21 cellular contexts compared by ENCODE assay signal in genomic region chr19:34794289-34794960, GRCh38.
"Had no signal": no experiment of that assay in that cellular context is flagged by ENCODE, and none has a peak within 500 bp of the region (broad histone marks: within the 10 kb centered on the region; RNA-seq: fewer than 3 reads in every experiment).

No MANE protein-coding gene starts in this region.

- DNase-seq: activated CD4-positive, alpha-beta T cell treated with anti-CD3 and anti-CD28 coated beads for 48 hours; activated CD4-positive, CD25-positive, alpha-beta regulatory T cell; activated CD8-positive, alpha-beta memory T cell treated with anti-CD3 and anti-CD28 coated beads, Interleukin-2, amount 50 U/mL, for 4 hours; activated effector memory CD4-positive, alpha-beta T cell treated with Interleukin-2 at 50 U/mL for 16 hours; activated T-cell treated with anti-CD3 and anti-CD28 coated beads, Interleukin-2, amount 50 U/mL, for 4 hours; adrenal gland; dermis blood vessel endothelial cell; hypothalamus; lower lobe of right lung; nephron progenitor cell; occipital lobe; stimulated activated CD4-positive, alpha-beta T cell treated with anti-CD3 and anti-CD28 coated beads, Interleukin-2, amount 100 ng/mL, for 24 hours; stimulated activated naive CD8-positive, alpha-beta T cell treated with anti-CD3 and anti-CD28 coated beads, Interleukin-15, Interleukin-2, amounts not matched to agents 100 U/mL and 50 U/mL, for 24 hours; substantia nigra; T-cell; tibial artery; uterus had no signal

- H3K9me3 ChIP-seq: adrenal gland, lower lobe of right lung, prostate gland, right atrium auricular region, tibial artery, uterus had no signal

- H3K27me3 Mint-ChIP-seq: activated naive CD4-positive, alpha-beta T cell treated with anti-CD3 and anti-CD28 coated beads, Interleukin-2, amount 50 U/mL, for 24 hours; T-cell had no signal

- H3K27ac ChIP-seq: adrenal gland, epithelial cell of prostate, lower lobe of right lung, prostate gland, right atrium auricular region, tibial artery, uterus had no signal

- H3K36me3 ChIP-seq: adrenal gland, lower lobe of right lung, prostate gland, right atrium auricular region, tibial artery, uterus had no signal

- H3K4me1 Mint-ChIP-seq: nephron progenitor cell had no signal

- H3K27me3 ChIP-seq: adrenal gland, right atrium auricular region, tibial artery, uterus had no signal

- H3K4me3 Mint-ChIP-seq: activated naive CD4-positive, alpha-beta T cell treated with anti-CD3 and anti-CD28 coated beads, Interleukin-2, amount 50 U/mL, for 24 hours; activated T-cell treated with anti-CD3 and anti-CD28 coated beads, Interleukin-2, amount 50 U/mL, for 4 hours; nephron progenitor cell had no signal

- H3K27ac Mint-ChIP-seq: nephron progenitor cell had no signal

- H3K4me3 ChIP-seq: adrenal gland, lower lobe of right lung, prostate gland, right atrium auricular region, tibial artery, uterus had no signal

- H3K4me1 ChIP-seq: adrenal gland, lower lobe of right lung, prostate gland, right atrium auricular region, tibial artery, uterus had no signal
